15 cellular contexts compared by ENCODE assay signal in the genomic region with DNA sequence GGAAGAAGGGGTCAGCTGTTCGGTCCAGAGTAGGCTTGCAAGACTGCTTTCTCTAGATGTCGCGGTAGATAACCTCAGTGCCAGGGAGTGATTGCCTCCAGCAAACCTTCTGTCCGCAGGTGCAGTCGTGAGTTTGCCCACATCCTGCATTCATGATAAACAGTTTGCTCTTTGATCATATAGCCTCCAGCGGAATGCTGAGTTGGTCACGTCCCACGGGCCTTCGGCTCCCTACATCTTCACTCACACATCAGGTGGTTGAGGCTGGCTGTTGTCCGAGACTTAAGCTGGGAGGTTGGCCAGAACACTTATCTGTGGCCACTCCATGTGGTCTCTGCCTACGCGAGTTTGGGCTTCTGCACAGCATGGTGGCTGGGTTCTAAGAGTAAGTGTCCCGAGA.
A peak's percentile ranks its signal among the peaks of the same experiment; 100 is the strongest.
DNase-seq lines count a peak whose midpoint lies in the region; ATAC-seq and FAIRE-seq lines count a peak whose summit lies in the region.
"Had no signal": no experiment of that assay in that cellular context is flagged by ENCODE, and none has a peak within 500 bp of the region (broad histone marks: within the 10 kb centered on the region; RNA-seq: fewer than 3 reads in every experiment).

No MANE protein-coding gene starts in this region.

- peak; percentile 19 to 38 for DNase-seq in activated T-cell treated with anti-CD3 and anti-CD28 coated beads, Interleukin-2, amount 50 U/mL, for 72 hours
- no peak for DNase-seq in activated T-cell treated with anti-CD3 and anti-CD28 coated beads, Interleukin-2, amount 50 U/mL, for 1 hour
- DNase-seq in Daoy (ENCODE audit: low read depth) = peak; percentile 30
- peak; percentile 20 to 43 for DNase-seq in activated CD4-positive, alpha-beta T cell treated with anti-CD3 and anti-CD28 coated beads, Interleukin-2, amount 50 U/mL, for 48 hours
- peak in 6 of 10 donors; percentile 9 to 66 (median 20) for DNase-seq in naive thymus-derived CD8-positive, alpha-beta T cell
- DNase-seq in GDM1 (lab: John Stamatoyannopoulos, UW) = no peak
- DNase-seq in frontal cortex (ENCODE audit: low spot score in 2 of 2) = no peak
- DNase-seq: adrenal gland, EL, H7, KG1, NCI-H82, SK-N-SH had no signal

- peaks cover 52% of the 10 kb centered on the region for H3K4me1 Mint-ChIP-seq in activated T-cell treated with anti-CD3 and anti-CD28 coated beads, Interleukin-2, amount 50 U/mL, for 72 hours (ENCODE audit: low read depth)
- H3K4me1 Mint-ChIP-seq in naive thymus-derived CD8-positive, alpha-beta T cell = peaks cover 39 to 63% (median 59%) of the 10 kb centered on the region in 4 donors

- POLR2A ChIA-PET in naive thymus-derived CD8-positive, alpha-beta T cell (lab: Charles Lee) = interaction anchor here (0.9 to 1.4 kb wide), 5 partner anchors 9 to 120 kb away, joined by 3 to 11 read pairs (median 3); no protein-coding TSS in a partner anchor

- H3K27ac Mint-ChIP-seq in activated T-cell treated with anti-CD3 and anti-CD28 coated beads, Interleukin-2, amount 50 U/mL, for 72 hours = no peak overlapping the region
- peak overlapping the region; percentile 12 to 94 (median 86) for H3K27ac Mint-ChIP-seq in naive thymus-derived CD8-positive, alpha-beta T cell

- no peaks in the 10 kb centered on the region for H3K36me3 Mint-ChIP-seq in activated T-cell treated with anti-CD3 and anti-CD28 coated beads, Interleukin-2, amount 50 U/mL, for 72 hours (ENCODE audit: insufficient read depth in 2 of 2)
- no peaks in the 10 kb centered on the region for H3K36me3 Mint-ChIP-seq in naive thymus-derived CD8-positive, alpha-beta T cell

- no peaks in the 10 kb centered on the region for H3K27me3 Mint-ChIP-seq in activated T-cell treated with anti-CD3 and anti-CD28 coated beads, Interleukin-2, amount 50 U/mL, for 72 hours (ENCODE audit: low read depth)
- no peaks in the 10 kb centered on the region for H3K27me3 Mint-ChIP-seq in naive thymus-derived CD8-positive, alpha-beta T cell

- H3K9me3 Mint-ChIP-seq in activated T-cell treated with anti-CD3 and anti-CD28 coated beads, Interleukin-2, amount 50 U/mL, for 72 hours = no peaks in the 10 kb centered on the region
- H3K9me3 Mint-ChIP-seq in naive thymus-derived CD8-positive, alpha-beta T cell = no peaks in the 10 kb centered on the region

- peak; percentile 26 to 30 for ATAC-seq in activated T-cell treated with anti-CD3 and anti-CD28 coated beads, Interleukin-2, amount 50 U/mL, for 72 hours (replicated peaks in 1 of 2)
- ATAC-seq in naive thymus-derived CD8-positive, alpha-beta T cell = peak; percentile 23 to 28
- ATAC-seq in HG02798 (IDR thresholded peaks at IDR 0.05; ENCODE audit: poor library complexity, unreplicated experiment) = no peak

- H3K4me3 Mint-ChIP-seq in activated T-cell treated with anti-CD3 and anti-CD28 coated beads, Interleukin-2, amount 50 U/mL, for 72 hours = peak overlapping the region; percentile 29 to 35
- H3K4me3 Mint-ChIP-seq in naive thymus-derived CD8-positive, alpha-beta T cell = peak overlapping the region; percentile 56 to 79 (median 67)

- no peak for FAIRE-seq in frontal cortex (lab: Jason Lieb, UNC)
- FAIRE-seq: islet of Langerhans had no signal

Comparison
In these comparisons a context has a peak if more than half of its experiments do, and no peak if none do; other contexts are left out.
1. DNase-seq: peak in activated T-cell treated with anti-CD3 and anti-CD28 coated beads, Interleukin-2, amount 50 U/mL, for 72 hours (2 of 2), Daoy (single experiment), activated CD4-positive, alpha-beta T cell treated with anti-CD3 and anti-CD28 coated beads, Interleukin-2, amount 50 U/mL, for 48 hours (2 of 2) and naive thymus-derived CD8-positive, alpha-beta T cell (6 of 10); none in activated T-cell treated with anti-CD3 and anti-CD28 coated beads, Interleukin-2, amount 50 U/mL, for 1 hour (single experiment), GDM1 (single experiment) and frontal cortex (0 of 2).